In genomic region chr16:19143241-19143640, GRCh38 we compare ENCODE assay signal across 1 cellular context.
TF ChIP-seq lines count a peak whose summit lies in the region.

No MANE protein-coding gene starts in this region.

TF ChIP-seq in HEK293, 187 proteins besides CTCF, POLR2A, EP300 and RAD21 (continued from another document):
- peak; percentile 52 for TF ChIP-seq KLF17 (tag by site-specific recombination; IDR thresholded peaks at IDR 0.05)
- TF ChIP-seq ZNF518A (tag by site-specific recombination; conservative IDR thresholded peaks at IDR 0.05; ENCODE audit: low read depth): no peak
- peak; percentile 93 for TF ChIP-seq WT1 (tag by site-specific recombination; IDR thresholded peaks at IDR 0.05)
- TF ChIP-seq ZNF155 (tag by site-specific recombination; IDR thresholded peaks at IDR 0.05): no peak
- TF ChIP-seq TSHZ1 (tag by site-specific recombination; IDR thresholded peaks at IDR 0.05; ENCODE audit: borderline replicate concordance): 0 out of 2 replicates have a peak, but pooled peaks have one; percentile 13
- no peak for TF ChIP-seq ZBTB26 (tag by site-specific recombination; optimal IDR thresholded peaks at IDR 0.05)
- TF ChIP-seq ZNF843 (tag by site-specific recombination; IDR thresholded peaks at IDR 0.05): no peak
- TF ChIP-seq ZNF174 (tag by site-specific recombination; IDR thresholded peaks at IDR 0.05): no peak
- TF ChIP-seq ZNF692 (tag by site-specific recombination; IDR thresholded peaks at IDR 0.05): no peak
- TF ChIP-seq ZNF707 (tag by site-specific recombination; IDR thresholded peaks at IDR 0.05): no peak
- no peak for TF ChIP-seq ZNF747 (tag by site-specific recombination; IDR thresholded peaks at IDR 0.05)
- no peak for TF ChIP-seq ZBTB49 (tag by site-specific recombination; IDR thresholded peaks at IDR 0.05; ENCODE audit: low read depth)
- no peak for TF ChIP-seq ZNF596 (tag by site-specific recombination; IDR thresholded peaks at IDR 0.05)
- no peak for TF ChIP-seq ZNF354C (tag by site-specific recombination; IDR thresholded peaks at IDR 0.05; ENCODE audit: borderline replicate concordance, low read depth)
- no peak for TF ChIP-seq ZNF449 (tag by site-specific recombination; IDR thresholded peaks at IDR 0.05)
- TF ChIP-seq ZNF580 (tag by site-specific recombination; IDR thresholded peaks at IDR 0.05): no peak
- TF ChIP-seq ZBTB10 (tag by site-specific recombination; IDR thresholded peaks at IDR 0.05): no peak
- no peak for TF ChIP-seq ZFHX2 (tag by site-specific recombination; conservative IDR thresholded peaks at IDR 0.05)
- no peak for TF ChIP-seq ZNF514 (tag by site-specific recombination; IDR thresholded peaks at IDR 0.05)
- no peak for TF ChIP-seq ZNF555 (tag by site-specific recombination; conservative IDR thresholded peaks at IDR 0.05)
- TF ChIP-seq ZEB2 (tag by site-specific recombination; IDR thresholded peaks at IDR 0.05): peak; percentile 69
- TF ChIP-seq ZNF112 (tag by site-specific recombination; IDR thresholded peaks at IDR 0.05): no peak
- TF ChIP-seq FEZF1 (tag by site-specific recombination; IDR thresholded peaks at IDR 0.05): no peak
- TF ChIP-seq ZNF488 (tag by site-specific recombination; IDR thresholded peaks at IDR 0.05): no peak
- no peak for TF ChIP-seq HOXA7 (CRISPR knock-in tag; IDR thresholded peaks at IDR 0.05; ENCODE audit: borderline replicate concordance)
TF ChIP-seq in HEK293: peak in this region for 14.
